8 cellular contexts compared by ENCODE assay signal in the genomic region with DNA sequence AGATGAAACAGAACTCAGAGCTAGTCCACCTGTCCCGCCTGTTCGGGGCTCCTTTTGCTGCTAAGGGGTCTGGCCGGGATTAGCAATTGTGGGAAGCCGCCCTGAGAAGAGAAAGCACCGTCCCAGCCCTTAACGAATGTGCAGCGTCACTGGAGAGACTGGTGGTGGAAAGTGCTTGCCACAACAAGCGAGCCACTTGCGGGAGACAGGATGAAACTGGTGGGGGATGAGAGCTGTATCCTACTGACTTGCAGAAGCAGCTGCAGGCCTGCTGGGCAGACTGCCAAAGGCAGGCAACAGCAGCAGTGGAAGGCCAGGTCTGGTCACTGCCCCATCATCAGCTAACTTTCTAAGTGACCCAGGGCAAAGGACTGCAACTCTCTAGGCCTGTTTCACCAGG.
DNase-seq lines count a peak whose midpoint lies in the region; ATAC-seq and TF ChIP-seq lines count a peak whose summit lies in the region.

No MANE protein-coding gene starts in this region.

- H3K4me3 Mint-ChIP-seq in WTC11 (no peak overlapping the region), chondrocyte (ENCODE audit: unreplicated experiment) (no peak overlapping the region)

- TF ChIP-seq CTCF in WTC11 (IDR thresholded peaks at IDR 0.05) (no peak), chondrocyte (IDR thresholded peaks at IDR 0.05) (no peak), left lung (IDR thresholded peaks at IDR 0.05) (no peak)

- peak; percentile 77 for DNase-seq in DMS 273 (lab: John Stamatoyannopoulos, UW; ENCODE audit: unreplicated experiment)
- peak; percentile 70 for DNase-seq in NCI-H1105 treated with DMSO at 0.1 percent for 48 hours (lab: John Stamatoyannopoulos, UW)
- no peak for DNase-seq in WTC11 (ENCODE audit: low spot score)
- no peak for DNase-seq in chondrocyte (ENCODE audit: low spot score)
- peak; percentile 77 to 92 for DNase-seq in left lung
- DNase-seq in stimulated activated CD8-positive, alpha-beta memory T cell treated with anti-CD3 and anti-CD28 coated beads, Interleukin-7, amount 100 ng/mL, for 4 hours (ENCODE audit: low read depth in 2 of 2) = peak; percentile 26 to 39
- DNase-seq in LoVo (ENCODE audit: low spot score) = no peak

- H3K27me3 Mint-ChIP-seq in WTC11 (ENCODE audit: low read depth) = no peaks in the 10 kb centered on the region
- no peaks in the 10 kb centered on the region for H3K27me3 Mint-ChIP-seq in chondrocyte (ENCODE audit: low read depth)

- H3K27ac Mint-ChIP-seq in WTC11 (peak overlapping the region; percentile 30), chondrocyte (ENCODE audit: unreplicated experiment) (peak overlapping the region; percentile 41)

- H3K36me3 Mint-ChIP-seq in WTC11 = no peaks in the 10 kb centered on the region
- no peaks in the 10 kb centered on the region for H3K36me3 Mint-ChIP-seq in chondrocyte (ENCODE audit: low read depth)

- peaks cover 42 to 98% of the 10 kb centered on the region in 2 donors for H3K4me1 ChIP-seq in left lung

- no peaks in the 10 kb centered on the region for H3K36me3 ChIP-seq in left lung

- H3K27me3 ChIP-seq in left lung = no peaks in the 10 kb centered on the region

- peaks cover 43% of the 10 kb centered on the region for H3K4me1 Mint-ChIP-seq in WTC11
- H3K4me1 Mint-ChIP-seq in chondrocyte (ENCODE audit: low read depth) = peaks cover 28% of the 10 kb centered on the region

- CTCF ChIA-PET in WTC11 (lab: Charles Lee) = interaction anchor here (1.8 to 1.9 kb wide), 2 partner anchors 23 to 93 kb away, joined by 7 to 9 read pairs; no protein-coding TSS in a partner anchor

- intact Hi-C loops in left lung (cut with DNase I) = no loop called here

- POLR2A ChIA-PET in WTC11 (lab: Charles Lee) = no interaction called here

- ATAC-seq in WTC11 (no peak), left lung (peak; percentile 23), GM19035 (IDR thresholded peaks at IDR 0.05; ENCODE audit: unreplicated experiment) (no peak)

- H3K4me3 ChIP-seq in left lung = no peak overlapping the region

- peak overlapping the region; percentile 82 to 98 for H3K27ac ChIP-seq in left lung

- H3K9me3 ChIP-seq in left lung = no peaks in the 10 kb centered on the region

- H3K9me3 Mint-ChIP-seq in WTC11 (no peaks in the 10 kb centered on the region), chondrocyte (ENCODE audit: low read depth) (no peaks in the 10 kb centered on the region)

TF ChIP-seq in WTC11, 78 proteins besides CTCF, POLR2A, EP300 and RAD21:
- TF ChIP-seq NR1H2 (CRISPR knock-in tag; IDR thresholded peaks at IDR 0.05) = no peak

Comparison
In these comparisons a context has a peak if more than half of its experiments do, and no peak if none do; other contexts are left out.
1. DNase-seq: peak in DMS 273 (single experiment), NCI-H1105 treated with DMSO at 0.1 percent for 48 hours (single experiment), left lung (2 of 2) and stimulated activated CD8-positive, alpha-beta memory T cell treated with anti-CD3 and anti-CD28 coated beads, Interleukin-7, amount 100 ng/mL, for 4 hours (2 of 2); none in WTC11 (single experiment), chondrocyte (single experiment) and LoVo (single experiment).